17 cellular contexts compared by ENCODE assay signal in genomic region chr2:223494496-223494895, GRCh38.
"Had no signal": no experiment of that assay in that cellular context is flagged by ENCODE, and none has a peak within 500 bp of the region (broad histone marks: within the 10 kb centered on the region; RNA-seq: fewer than 3 reads in every experiment).

No MANE protein-coding gene starts in this region.

- H3K36me3 ChIP-seq: esophagus squamous epithelium, lower lobe of right lung, thyroid gland, WERI-Rb-1 had no signal

- H3K9me3 ChIP-seq: esophagus squamous epithelium, lower lobe of right lung, thyroid gland had no signal

- ATAC-seq: activated T-helper 17 cell treated with anti-CD3 and anti-CD28 coated beads, Interleukin-2, amount 50 U/mL, for 72 hours; left colon; lower lobe of right lung; natural killer cell treated with Interleukin-12 subunit alpha and Interleukin-12 subunit beta and Interleukin-15 and Interleukin-18, amount 100 ng/mL, for 72 hours had no signal

- H3K27ac ChIP-seq: esophagus squamous epithelium, lower lobe of right lung, parathyroid adenoma, thyroid gland, WERI-Rb-1 had no signal

- FAIRE-seq: endothelial cell of umbilical vein had no signal

- H3K4me3 ChIP-seq: esophagus squamous epithelium, lower lobe of right lung, thyroid gland had no signal

- DNase-seq: activated CD4-positive, alpha-beta T cell treated with anti-CD3 and anti-CD28 coated beads, Interleukin-2, amount 50 U/mL, for 48 hours; activated naive CD4-positive, alpha-beta T cell; activated naive CD8-positive, alpha-beta T cell treated with anti-CD3 and anti-CD28 coated beads for 36 hours; amniotic stem cell; effector CD8-positive, alpha-beta T cell; esophagus squamous epithelium; left colon; lower lobe of right lung; stimulated activated CD4-positive, alpha-beta T cell treated with anti-CD3 and anti-CD28 coated beads, Interleukin-12 subunit alpha, Interleukin-12 subunit beta, amount 100 ng/mL, for 4 hours; stimulated activated CD4-positive, alpha-beta T cell treated with anti-CD3 and anti-CD28 coated beads, Interleukin-1b, Interleukin-23, amount 100 ng/mL, for 48 hours; stimulated activated naive CD4-positive, alpha-beta T cell treated with Interleukin-2 at 50 U/mL for 16 hours; thyroid gland; WERI-Rb-1 had no signal

- H3K9ac ChIP-seq: parathyroid adenoma had no signal

- H3K4me1 ChIP-seq: esophagus squamous epithelium, lower lobe of right lung, parathyroid adenoma, thyroid gland had no signal
